In the genomic region with DNA sequence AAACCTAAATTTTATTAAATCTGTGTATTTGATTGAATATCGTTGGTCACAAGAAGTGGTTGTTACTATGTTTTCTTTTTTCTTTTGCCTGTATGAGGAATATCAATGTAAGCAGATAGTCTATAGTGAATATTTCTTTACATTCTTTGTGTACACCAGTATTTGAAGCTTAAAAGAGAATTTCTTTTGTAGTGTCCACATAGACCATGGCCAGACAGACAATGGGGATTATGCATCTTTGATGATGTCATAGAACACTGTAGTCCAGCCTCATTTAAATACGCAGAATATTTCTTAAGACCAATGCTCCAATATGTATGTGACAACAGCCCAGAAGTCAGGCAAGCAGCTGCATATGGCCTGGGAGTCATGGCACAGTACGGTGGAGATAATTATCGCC, we compare ENCODE assay signal across 28 cellular contexts.
"Had no signal": no experiment of that assay in that cellular context is flagged by ENCODE, and none has a peak within 500 bp of the region (broad histone marks: within the 10 kb centered on the region; RNA-seq: fewer than 3 reads in every experiment).

No MANE protein-coding gene starts in this region.

- H3K4me2 ChIP-seq: smooth muscle cell had no signal

- H3K36me3 ChIP-seq: uterus had no signal

- H3K4me1 ChIP-seq: pancreas, psoas muscle, testis, tibial artery, transverse colon, uterus had no signal

- DNase-seq: naive thymus-derived CD8-positive, alpha-beta T cell; nephron progenitor cell; nucleus accumbens; pancreas; psoas muscle; right cardiac atrium; spleen; stimulated activated CD4-positive, alpha-beta T cell treated with anti-CD3 and anti-CD28 coated beads, Interleukin-12 subunit alpha, Interleukin-12 subunit beta, amount 100 ng/mL, for 4 hours; stimulated activated CD4-positive, alpha-beta T cell treated with anti-CD3 and anti-CD28 coated beads, Interleukin-1b, Interleukin-23, amount 100 ng/mL, for 48 hours; stimulated activated CD4-positive, alpha-beta T cell treated with anti-CD3 and anti-CD28 coated beads, Interleukin-4, amount 100 ng/mL, for 1 hour; stimulated activated CD4-positive, alpha-beta T cell treated with anti-CD3 and anti-CD28 coated beads, Interleukin-4, amount 100 ng/mL, for 4 hours; stimulated activated CD8-positive, alpha-beta memory T cell treated with anti-CD3 and anti-CD28 coated beads, Interleukin-4, amount 100 ng/mL, for 48 hours; stimulated activated naive CD4-positive, alpha-beta T cell; stimulated activated naive CD8-positive, alpha-beta T cell treated with anti-CD3 and anti-CD28 coated beads, Interleukin-15, amount 100 ng/mL, for 72 hours; stimulated activated naive CD8-positive, alpha-beta T cell treated with anti-CD3 and anti-CD28 coated beads, Interleukin-15, Interleukin-2, amounts not matched to agents 100 U/mL and 50 U/mL, for 24 hours; substantia nigra; testis; tibial artery; transverse colon; upper lobe of right lung; uterus had no signal

- H3K9me3 ChIP-seq: neutrophil, pancreas, psoas muscle, spleen, suprapubic skin, testis, tibial artery, transverse colon, upper lobe of right lung, uterus had no signal

- H3K27me3 ChIP-seq: neutrophil, pancreas, spleen, suprapubic skin, testis, tibial artery, transverse colon, upper lobe of right lung, uterus had no signal

- H3K27ac ChIP-seq: neutrophil, pancreas, psoas muscle, skin epidermis, spleen, suprapubic skin, testis, tibial artery, transverse colon, upper lobe of right lung, uterus had no signal

- H3K4me3 ChIP-seq: pancreas, psoas muscle, skin epidermis, smooth muscle cell, spleen, suprapubic skin, testis, tibial artery, transverse colon, upper lobe of right lung, uterus had no signal

- ATAC-seq: naive thymus-derived CD8-positive, alpha-beta T cell; natural killer cell treated with Interleukin-12 subunit alpha and Interleukin-12 subunit beta and Interleukin-15 and Interleukin-18, amount 100 ng/mL, for 72 hours; pancreas; psoas muscle; right cardiac atrium; sciatic nerve; stimulated activated memory B cell treated with anti-CD40 and anti-IgM and Interleukin-4, amounts not matched to agents 10 μg/mL and 1 μg/mL and 100 μg/mL, for 72 hours; stimulated activated naive CD8-positive, alpha-beta T cell treated with anti-CD3 and anti-CD28 coated beads, Interleukin-15, amount 100 ng/mL, for 72 hours; stimulated activated naive CD8-positive, alpha-beta T cell treated with anti-CD3 and anti-CD28 coated beads, Interleukin-15, Interleukin-2, amounts not matched to agents 100 U/mL and 50 U/mL, for 24 hours; upper lobe of right lung had no signal

- FAIRE-seq: pancreas had no signal
